In genomic region chr20:23048283-23049200, GRCh38 we compare ENCODE assay signal across 8 cellular contexts. TPM values are rescaled to one million over a fixed set of nuclear protein-coding genes. Genes with fewer than 3 reads are reported as not detected.
DNase-seq lines count a peak whose midpoint lies in the region; ATAC-seq and TF ChIP-seq lines count a peak whose summit lies in the region.

No MANE protein-coding gene starts in this region.

- no peaks in the 10 kb centered on the region for H3K36me3 Mint-ChIP-seq in neural crest cell (ENCODE audit: low read depth)

- peak overlapping the region; percentile 54 for H3K4me3 ChIP-seq in fibroblast of villous mesenchyme (ENCODE audit: low read depth, low read length)

- peaks cover 99% of the 10 kb centered on the region for H3K27me3 Mint-ChIP-seq in neural crest cell (ENCODE audit: low read depth)

- H3K4me3 Mint-ChIP-seq in neural crest cell = peak overlapping the region; percentile 62

- DNase-seq in AG09319 (ENCODE audit: extremely low read depth, low read depth) (no peak), HEK293T (ENCODE audit: extremely low spot score) (peak; percentile 64), UCSD-AML1 (lab: John Stamatoyannopoulos, UW; ENCODE audit: unreplicated experiment) (peak; percentile 89), fibroblast of villous mesenchyme (ENCODE audit: low read depth) (peak; percentile 17), neural crest cell (ENCODE audit: low read depth, low spot score) (peak; percentile 14), RKO (ENCODE audit: low spot score) (no peak), LoVo (ENCODE audit: low spot score) (no peak)

- peaks cover 14% of the 10 kb centered on the region for H3K4me1 Mint-ChIP-seq in neural crest cell

- POLR2A ChIA-PET in HEK293T (lab: Yijun Ruan, JAX) = no interaction called here

- H3K9me3 Mint-ChIP-seq in neural crest cell = no peaks in the 10 kb centered on the region

- TF ChIP-seq CTCF in AG09319 (IDR thresholded peaks at IDR 0.05; ENCODE audit: low read depth, low read length) = peak; percentile 38
- TF ChIP-seq CTCF in fibroblast of villous mesenchyme (IDR thresholded peaks at IDR 0.05; ENCODE audit: insufficient read depth, low read depth, low read length) = peak; percentile 32
- TF ChIP-seq CTCF in neural crest cell (conservative IDR thresholded peaks at IDR 0.05) = peak; percentile 59

- H3K27ac Mint-ChIP-seq in neural crest cell (ENCODE audit: unreplicated experiment) = no peak overlapping the region

- CTCF ChIA-PET in HEK293T (lab: Yijun Ruan, JAX) = no interaction called here

- no peak for ATAC-seq in HG03039 (IDR thresholded peaks at IDR 0.05; ENCODE audit: unreplicated experiment)

TF ChIP-seq in HEK293T, 16 proteins besides CTCF, POLR2A, EP300 and RAD21:
- TF ChIP-seq CTBP1 (IDR thresholded peaks at IDR 0.05; ENCODE audit: borderline replicate concordance) (no peak), FOXM1 (IDR thresholded peaks at IDR 0.05; ENCODE audit: borderline replicate concordance) (no peak), SP1 (IDR thresholded peaks at IDR 0.05) (no peak), LEF1 (IDR thresholded peaks at IDR 0.05; ENCODE audit: borderline replicate concordance) (no peak), ARNT (IDR thresholded peaks at IDR 0.05) (no peak), L3MBTL2 (conservative IDR thresholded peaks at IDR 0.05) (peak; percentile 59), FOXK2 (IDR thresholded peaks at IDR 0.05) (no peak), FOXA1 (IDR thresholded peaks at IDR 0.05) (no peak)

RNA-seq across cellular contexts. Expression of gene THBD, which starts 0.9 kb away (rescaled TPM):
- under 0.01 and 0.32 TPM in 2 replicates for total RNA-seq in fibroblast of villous mesenchyme
- 0.12 and 0.16 TPM in 2 replicates for total RNA-seq in neural crest cell

RNA-seq across cellular contexts. Expression of gene SSTR4, which starts 13.4 kb away (rescaled TPM):
- total RNA-seq in fibroblast of villous mesenchyme (not detected in 2 replicates), neural crest cell (not detected in 2 replicates)

RNA-seq across cellular contexts. Expression of gene CD93, which starts 37.6 kb away (rescaled TPM):
- total RNA-seq in fibroblast of villous mesenchyme (under 0.01 TPM in 2 replicates), neural crest cell (0.44 and 0.50 TPM in 2 replicates)

Comparison
In these comparisons a context has a peak if more than half of its experiments do, and no peak if none do; other contexts are left out.
1. DNase-seq: peak in HEK293T (single experiment), UCSD-AML1 (single experiment), fibroblast of villous mesenchyme (single experiment) and neural crest cell (single experiment); none in AG09319 (single experiment), RKO (single experiment) and LoVo (single experiment).
2. Peak in every context shown above with its lines, with median percentiles within 50 percentile points of each other: CTCF ChIP-seq.